In the genomic region with DNA sequence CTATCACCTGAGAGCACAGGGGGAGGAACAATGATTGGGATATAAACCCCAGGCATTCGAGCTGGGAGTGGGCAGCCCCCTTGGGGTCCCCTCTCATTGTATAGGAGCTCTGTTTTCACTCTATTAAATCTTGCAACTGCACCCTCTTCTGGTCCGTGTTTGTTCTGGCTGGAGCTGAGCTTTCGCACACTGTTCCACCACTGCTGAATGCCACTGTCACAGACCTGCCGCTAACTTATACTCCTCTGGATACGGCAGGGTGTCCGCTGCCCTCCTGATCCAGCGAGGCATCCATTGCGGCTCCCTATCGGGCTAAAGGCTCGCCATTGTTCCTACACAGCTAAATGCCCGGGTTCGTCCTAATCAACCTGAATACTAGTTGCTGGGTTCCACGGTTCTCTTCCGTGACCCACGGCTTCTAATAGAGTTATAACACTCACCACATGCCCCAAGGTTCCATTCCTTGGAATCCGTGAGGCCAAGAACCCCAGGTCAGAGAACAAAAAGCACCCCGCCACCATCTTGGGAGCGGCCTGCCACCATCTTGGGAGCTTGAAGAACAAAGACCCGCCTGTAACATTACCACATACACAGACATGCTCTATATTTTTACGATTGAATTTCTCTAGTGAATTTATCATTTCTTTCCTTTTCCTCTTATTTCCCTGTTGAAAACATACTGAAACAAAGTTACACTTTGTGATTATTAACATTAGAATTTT, we compare ENCODE assay signal across 17 cellular contexts.
"Had no signal": no experiment of that assay in that cellular context is flagged by ENCODE, and none has a peak within 500 bp of the region (broad histone marks: within the 10 kb centered on the region; RNA-seq: fewer than 3 reads in every experiment).

No MANE protein-coding gene starts in this region.

- H3K9me3 ChIP-seq: heart left ventricle, neutrophil, spleen, tibial nerve had no signal

- H3K4me3 ChIP-seq: coronary artery, heart left ventricle, spleen, tibial nerve had no signal

- H3K4me1 Mint-ChIP-seq: nephron progenitor cell; stimulated activated memory B cell treated with anti-CD40 and anti-IgM and Interleukin-4, amounts not matched to agents 10 μg/mL and 1 μg/mL and 100 μg/mL, for 72 hours had no signal

- H3K27me3 ChIP-seq: heart left ventricle, neutrophil, spleen, tibial nerve had no signal

- H3K36me3 Mint-ChIP-seq: stimulated activated memory B cell treated with anti-CD40 and anti-IgM and Interleukin-4, amounts not matched to agents 10 μg/mL and 1 μg/mL and 100 μg/mL, for 72 hours had no signal

- H3K4me1 ChIP-seq: heart left ventricle, spleen, tibial nerve had no signal

- H3K36me3 ChIP-seq: heart left ventricle, neutrophil, spleen, tibial nerve had no signal

- H3K9me3 Mint-ChIP-seq: naive thymus-derived CD4-positive, alpha-beta T cell; nephron progenitor cell; stimulated activated memory B cell treated with anti-CD40 and anti-IgM and Interleukin-4, amounts not matched to agents 10 μg/mL and 1 μg/mL and 100 μg/mL, for 72 hours; stimulated activated naive CD8-positive, alpha-beta T cell treated with anti-CD3 and anti-CD28 coated beads, Interleukin-15, Interleukin-2, amounts not matched to agents 100 ng/mL and 50 ng/mL, for 24 hours had no signal

- H3K27ac Mint-ChIP-seq: naive thymus-derived CD4-positive, alpha-beta T cell; stimulated activated memory B cell treated with anti-CD40 and anti-IgM and Interleukin-4, amounts not matched to agents 10 μg/mL and 1 μg/mL and 100 μg/mL, for 72 hours; stimulated activated naive CD8-positive, alpha-beta T cell treated with anti-CD3 and anti-CD28 coated beads, Interleukin-15, Interleukin-2, amounts not matched to agents 100 ng/mL and 50 ng/mL, for 24 hours had no signal

- H3K27ac ChIP-seq: coronary artery, heart left ventricle, neutrophil, spleen, tibial nerve had no signal

- H3K4me3 Mint-ChIP-seq: naive thymus-derived CD4-positive, alpha-beta T cell; nephron progenitor cell; stimulated activated memory B cell treated with anti-CD40 and anti-IgM and Interleukin-4, amounts not matched to agents 10 μg/mL and 1 μg/mL and 100 μg/mL, for 72 hours; stimulated activated naive CD8-positive, alpha-beta T cell treated with anti-CD3 and anti-CD28 coated beads, Interleukin-15, Interleukin-2, amounts not matched to agents 100 ng/mL and 50 ng/mL, for 24 hours had no signal

- H3K27me3 Mint-ChIP-seq: naive thymus-derived CD4-positive, alpha-beta T cell; stimulated activated memory B cell treated with anti-CD40 and anti-IgM and Interleukin-4, amounts not matched to agents 10 μg/mL and 1 μg/mL and 100 μg/mL, for 72 hours; stimulated activated naive CD8-positive, alpha-beta T cell treated with anti-CD3 and anti-CD28 coated beads, Interleukin-15, Interleukin-2, amounts not matched to agents 100 ng/mL and 50 ng/mL, for 24 hours had no signal

- DNase-seq: effector CD4-positive, alpha-beta T cell; foreskin melanocyte; heart left ventricle; hippocampal formation; kidney glomerular epithelial cell; naive thymus-derived CD4-positive, alpha-beta T cell; nephron progenitor cell; spleen; stimulated activated CD4-positive, alpha-beta T cell treated with anti-CD3 and anti-CD28 coated beads, Interleukin-15, amount 100 ng/mL, for 24 hours; stimulated activated CD4-positive, alpha-beta T cell treated with anti-CD3 and anti-CD28 coated beads, Interleukin-1b, Interleukin-23, amount 100 ng/mL, for 48 hours; stimulated activated CD4-positive, alpha-beta T cell treated with anti-CD3 and anti-CD28 coated beads, Interleukin-4, amount 100 ng/mL, for 24 hours had no signal

- ATAC-seq: heart left ventricle; naive thymus-derived CD4-positive, alpha-beta T cell; sciatic nerve; stimulated activated memory B cell treated with anti-CD40 and anti-IgM and Interleukin-4, amounts not matched to agents 10 μg/mL and 1 μg/mL and 100 μg/mL, for 72 hours had no signal
